ENCODE assay signal across 24 cellular contexts in genomic region chr18:21949326-21950015, GRCh38.
DNase-seq lines count a peak whose midpoint lies in the region; ATAC-seq, FAIRE-seq and TF ChIP-seq lines count a peak whose summit lies in the region.
"Had no signal": no experiment of that assay in that cellular context is flagged by ENCODE, and none has a peak within 500 bp of the region (broad histone marks: within the 10 kb centered on the region; RNA-seq: fewer than 3 reads in every experiment).

No MANE protein-coding gene starts in this region.

- no peak overlapping the region for H3K4me2 ChIP-seq in mammary epithelial cell (ENCODE audit: insufficient read depth, low read depth, low read length)
- no peak overlapping the region for H3K4me2 ChIP-seq in K562 (ENCODE audit: insufficient read depth, low read length)

- no peaks in the 10 kb centered on the region for H4K20me1 ChIP-seq in mammary epithelial cell (ENCODE audit: insufficient read depth, low read length)
- no peaks in the 10 kb centered on the region for H4K20me1 ChIP-seq in K562 (replicated peaks; ENCODE audit: control insufficient read depth, insufficient read depth, low read length)

- no peak for TF ChIP-seq RAD21 in K562 (CRISPR knock-in tag; conservative IDR thresholded peaks at IDR 0.05 in 1 of 2, IDR thresholded peaks at IDR 0.05 in 1 of 2)

- dilution Hi-C loops in mammary epithelial cell (cut with HindIII; ENCODE audit: low sequenced_read_pairs) = no loop called here

- H3K36me3 ChIP-seq in mammary epithelial cell (ENCODE audit: insufficient read depth, low read length) = no peaks in the 10 kb centered on the region
- H3K36me3 ChIP-seq in K562 (ENCODE audit: control insufficient read depth, insufficient read depth, low read length) = no peaks in the 10 kb centered on the region
- H3K36me3 ChIP-seq in transverse colon = no peaks in the 10 kb centered on the region
- H3K36me3 ChIP-seq in tibial artery = no peaks in the 10 kb centered on the region

- TF ChIP-seq POLR2A in K562 (conservative IDR thresholded peaks at IDR 0.05) (no peak), transverse colon (IDR thresholded peaks at IDR 0.05) (no peak)

- H3K79me2 ChIP-seq in mammary epithelial cell (ENCODE audit: insufficient read depth, low read length) (no peaks in the 10 kb centered on the region), K562 (ENCODE audit: control insufficient read depth, insufficient read depth, low read length) (no peaks in the 10 kb centered on the region)

- no peak for FAIRE-seq in K562 (lab: Jason Lieb, UNC)
- FAIRE-seq: H54 had no signal

- H3K9ac ChIP-seq in mammary epithelial cell (ENCODE audit: insufficient read depth, low read length) (no peak overlapping the region), K562 (ENCODE audit: insufficient read depth in 1 of 2, low read depth in 2 of 2, low read length in 2 of 2) (no peak overlapping the region)

- BruUV-seq in MCF 10A (replicated peaks; lab: Mats Ljungman, UMichigan) (no TSS peak), mammary epithelial cell (replicated peaks; lab: Mats Ljungman, UMichigan) (no TSS peak), K562 (replicated peaks; lab: Mats Ljungman, UMichigan) (no TSS peak)

- POLR2A ChIA-PET in MCF 10A (lab: Yijun Ruan, JAX) (no interaction called here), K562 (lab: Yijun Ruan, JAX) (no interaction called here)

- CTCF ChIA-PET in MCF 10A (lab: Yijun Ruan, JAX) (no interaction called here), mammary epithelial cell (lab: Charles Lee; ENCODE audit: low non-redundant PET) (no interaction called here), K562 (lab: Yijun Ruan, JAX; ENCODE audit: low intra/inter-chr PET ratio) (no interaction called here)

- H3K9me3 Mint-ChIP-seq in MCF 10A (ENCODE audit: unreplicated experiment) = no peaks in the 10 kb centered on the region
- no peaks in the 10 kb centered on the region for H3K9me3 Mint-ChIP-seq in activated CD4-positive, alpha-beta T cell treated with anti-CD3 and anti-CD28 coated beads, Interleukin-2, amount 10 ng/mL, durations not matched to agents 24 days and 14 days

- in situ Hi-C loops in mammary epithelial cell (cut with MboI; ENCODE audit: low sequenced_read_pairs in 2 of 2) = no loop called here
- in situ Hi-C loops in K562 (cut with MboI) = no loop called here
- in situ Hi-C loops in transverse colon (cut with MboI; ENCODE audit: low pct_ligation_motif_present in 1 of 4, low pct_unique_long_range_greater_than_20kb in 1 of 4, low sequenced_read_pairs in 3 of 4) = loop anchor here in 2 of 4 donors (10.0 to 25.0 kb wide), 2 partner anchors 755 to 762 kb away; no protein-coding TSS in a partner anchor

- H3K4me1 ChIP-seq in mammary epithelial cell (ENCODE audit: insufficient read depth, low read length) = no peaks in the 10 kb centered on the region
- no peaks in the 10 kb centered on the region for H3K4me1 ChIP-seq in K562 (replicated peaks in 1 of 2; ENCODE audit: control insufficient read depth in 2 of 2, insufficient read depth in 2 of 2, low read length in 2 of 2)
- no peaks in the 10 kb centered on the region for H3K4me1 ChIP-seq in transverse colon
- no peaks in the 10 kb centered on the region for H3K4me1 ChIP-seq in tibial artery

- H3K4me1 Mint-ChIP-seq in MCF 10A (ENCODE audit: insufficient read depth, unreplicated experiment) = no peaks in the 10 kb centered on the region
- H3K4me1 Mint-ChIP-seq in activated CD4-positive, alpha-beta T cell treated with anti-CD3 and anti-CD28 coated beads, Interleukin-2, amount 10 ng/mL, durations not matched to agents 24 days and 14 days = no peaks in the 10 kb centered on the region
- H3K4me1 Mint-ChIP-seq: IgD-negative memory B cell had no signal

- intact Hi-C loops in MCF 10A (cut with micrococcal nuclease) = loop anchor here (10.0 kb wide), 1 partner anchor 465 kb away; no protein-coding TSS in a partner anchor
- intact Hi-C loops in mammary epithelial cell (cut with micrococcal nuclease) = no loop called here
- intact Hi-C loops in K562 (cut with micrococcal nuclease) = no loop called here
- intact Hi-C loops in transverse colon (cut with DNase I; ENCODE audit: low total_unique reads) = loop anchor here (10.0 kb wide), 1 partner anchor 45 kb away; no protein-coding TSS in a partner anchor
- intact Hi-C loops in activated CD4-positive, alpha-beta T cell treated with anti-CD3 and anti-CD28 coated beads, Interleukin-2, amount 10 ng/mL, durations not matched to agents 24 days and 14 days (cut with micrococcal nuclease) = no loop called here
- intact Hi-C loops in tibial artery (cut with DNase I; ENCODE audit: low total_unique reads) = no loop called here

- no peak for TF ChIP-seq CTCF in MCF 10A (IDR thresholded peaks at IDR 0.05; ENCODE audit: unreplicated experiment)
- no peak for TF ChIP-seq CTCF in mammary epithelial cell (conservative IDR thresholded peaks at IDR 0.05 in 1 of 2, IDR thresholded peaks at IDR 0.05 in 1 of 2; ENCODE audit: extremely low read depth in 1 of 2, insufficient read depth in 1 of 2, low read depth in 1 of 2, low read length in 2 of 2)
- TF ChIP-seq CTCF in K562 (IDR thresholded peaks at IDR 0.05 in 2 of 3, conservative IDR thresholded peaks at IDR 0.05 in 1 of 3; ENCODE audit: insufficient read depth in 2 of 3, low read depth in 1 of 3, low read length in 3 of 3) = no peak
- no peak for TF ChIP-seq CTCF in fibroblast of pulmonary artery (IDR thresholded peaks at IDR 0.05; ENCODE audit: low read length, missing control alignments)
- no peak for TF ChIP-seq CTCF in transverse colon (IDR thresholded peaks at IDR 0.05)
- no peak for TF ChIP-seq CTCF in tibial artery (IDR thresholded peaks at IDR 0.05)

- TF ChIP-seq EP300 in K562 (IDR thresholded peaks at IDR 0.05; ENCODE audit: low read length) (no peak), transverse colon (IDR thresholded peaks at IDR 0.05; ENCODE audit: low read depth) (no peak)

- no peak overlapping the region for H2AFZ ChIP-seq in mammary epithelial cell (ENCODE audit: low read depth, low read length)
- H2AFZ ChIP-seq in K562 (ENCODE audit: low read depth, low read length) = no peak overlapping the region

- 58% methylated on average over 8 of the region's 8 CpGs for WGBS in mammary epithelial cell (ENCODE audit: low coverage, missing lambda C conversion rate)
- WGBS in K562 (ENCODE audit: insufficient coverage, low coverage, missing lambda C conversion rate) = under 1% methylated on average over 8 of the region's 8 CpGs
- 33 to 43% methylated on average over 1 to 8 of the region's 8 CpGs for WGBS in transverse colon (ENCODE audit: low coverage in 1 of 2), 2 donors

- H3K9me1 ChIP-seq in K562 (ENCODE audit: control insufficient read depth, insufficient read depth, low read length) = no peaks in the 10 kb centered on the region

- H3K4me3 Mint-ChIP-seq in MCF 10A (ENCODE audit: unreplicated experiment) = no peak overlapping the region
- no peak overlapping the region for H3K4me3 Mint-ChIP-seq in activated CD4-positive, alpha-beta T cell treated with anti-CD3 and anti-CD28 coated beads, Interleukin-2, amount 10 ng/mL, durations not matched to agents 24 days and 14 days
- H3K4me3 Mint-ChIP-seq: IgD-negative memory B cell had no signal

- peak; percentile 32 for DNase-seq in MCF 10A (ENCODE audit: unreplicated experiment)
- DNase-seq in mammary epithelial cell = no peak
- DNase-seq in K562 (ENCODE audit: extremely low read depth in 1 of 4, low spot score in 3 of 4) = no peak
- peak; percentile 4 for DNase-seq in fibroblast of pulmonary artery (ENCODE audit: low read depth)
- peak; percentile 48 for DNase-seq in transverse colon
- no peak for DNase-seq in activated CD4-positive, alpha-beta T cell treated with anti-CD3 and anti-CD28 coated beads, Interleukin-2, amount 10 ng/mL, durations not matched to agents 24 days and 14 days
- no peak for DNase-seq in NOMO-1 treated with dmso at 0.1 percent for 144 hours (lab: John Stamatoyannopoulos, UW; ENCODE audit: unreplicated experiment)
- DNase-seq in tibial artery = no peak
- DNase-seq: 8988T, Calu3, DMS153, Karpas-422, MM.1S, NCI-H1092, NCI-H1417 treated with DMSO at 0.1 percent for 48 hours, NCI-H1694 treated with DMSO at 0.1 percent for 48 hours, NCI-H2081, NCI-H2227 treated with DMSO at 0.1 percent for 48 hours, NCI-H526 treated with DMSO at 0.1 percent for 48 hours, SHP77 had no signal

- no peak overlapping the region for H3K27ac ChIP-seq in mammary epithelial cell (ENCODE audit: insufficient read depth, low read depth, low read length)
- no peak overlapping the region for H3K27ac ChIP-seq in K562 (ENCODE audit: extremely low read depth, low read depth, low read length)
- H3K27ac ChIP-seq in transverse colon = no peak overlapping the region
- H3K27ac ChIP-seq in tibial artery = no peak overlapping the region
- H3K27ac ChIP-seq: RWPE1 had no signal

- H3K27me3 Mint-ChIP-seq in MCF 10A (ENCODE audit: insufficient read depth, unreplicated experiment) = no peaks in the 10 kb centered on the region
- H3K27me3 Mint-ChIP-seq in activated CD4-positive, alpha-beta T cell treated with anti-CD3 and anti-CD28 coated beads, Interleukin-2, amount 10 ng/mL, durations not matched to agents 24 days and 14 days = peaks cover 11% of the 10 kb centered on the region

- ATAC-seq in K562 = no peak
- ATAC-seq: Panc1 had no signal

- H3K27ac Mint-ChIP-seq in MCF 10A (ENCODE audit: low read depth, unreplicated experiment) = no peak overlapping the region
- no peak overlapping the region for H3K27ac Mint-ChIP-seq in activated CD4-positive, alpha-beta T cell treated with anti-CD3 and anti-CD28 coated beads, Interleukin-2, amount 10 ng/mL, durations not matched to agents 24 days and 14 days
- H3K27ac Mint-ChIP-seq: IgD-negative memory B cell had no signal

- H3K9me3 ChIP-seq in mammary epithelial cell (replicated peaks; ENCODE audit: insufficient read depth, low read length) (no peaks in the 10 kb centered on the region), K562 (replicated peaks; ENCODE audit: control insufficient read depth, insufficient read depth, low read depth, low read length) (no peaks in the 10 kb centered on the region), transverse colon (peaks cover 0 to 1% of the 10 kb centered on the region in 2 donors), tibial artery (no peaks in the 10 kb centered on the region)

- H3K4me3 ChIP-seq in mammary epithelial cell (replicated peaks in 1 of 3; ENCODE audit: insufficient read depth in 1 of 3, low read depth in 2 of 3, low read length in 3 of 3) (no peak overlapping the region), K562 (no peak overlapping the region), fibroblast of pulmonary artery (replicated peaks; ENCODE audit: low read depth, low read length) (no peak overlapping the region), transverse colon (no peak overlapping the region), tibial artery (no peak overlapping the region)

- no peaks in the 10 kb centered on the region for H3K36me3 Mint-ChIP-seq in MCF 10A (ENCODE audit: insufficient read depth, unreplicated experiment)
- H3K36me3 Mint-ChIP-seq in activated CD4-positive, alpha-beta T cell treated with anti-CD3 and anti-CD28 coated beads, Interleukin-2, amount 10 ng/mL, durations not matched to agents 24 days and 14 days (ENCODE audit: low read depth) = no peaks in the 10 kb centered on the region
- H3K36me3 Mint-ChIP-seq: IgD-negative memory B cell had no signal

- H3K27me3 ChIP-seq in mammary epithelial cell (ENCODE audit: insufficient read depth, low read length) = no peaks in the 10 kb centered on the region
- peaks cover 6 to 7% of the 10 kb centered on the region in 2 experiments; a peak in 3 of 5 replicates for H3K27me3 ChIP-seq in K562 (ENCODE audit: control insufficient read depth in 2 of 2, insufficient read depth in 2 of 2, low read length in 2 of 2)
- no peaks in the 10 kb centered on the region for H3K27me3 ChIP-seq in transverse colon
- no peaks in the 10 kb centered on the region for H3K27me3 ChIP-seq in tibial artery

Comparison
In these comparisons a context has a peak if more than half of its experiments do, and no peak if none do; other contexts are left out.
1. DNase-seq: peak in MCF 10A (single experiment), fibroblast of pulmonary artery (single experiment) and transverse colon (single experiment); none in mammary epithelial cell (single experiment), K562 (0 of 4), activated CD4-positive, alpha-beta T cell treated with anti-CD3 and anti-CD28 coated beads, Interleukin-2, amount 10 ng/mL, durations not matched to agents 24 days and 14 days (single experiment), NOMO-1 treated with dmso at 0.1 percent for 144 hours (single experiment) and tibial artery (0 of 2).
2. intact Hi-C loops: an anchor here in MCF 10A (10.0 kb wide) and transverse colon (10.0 kb wide); none called in mammary epithelial cell, K562, activated CD4-positive, alpha-beta T cell treated with anti-CD3 and anti-CD28 coated beads, Interleukin-2, amount 10 ng/mL, durations not matched to agents 24 days and 14 days and tibial artery.